ENCODE assay signal across 8 cellular contexts in the genomic region with DNA sequence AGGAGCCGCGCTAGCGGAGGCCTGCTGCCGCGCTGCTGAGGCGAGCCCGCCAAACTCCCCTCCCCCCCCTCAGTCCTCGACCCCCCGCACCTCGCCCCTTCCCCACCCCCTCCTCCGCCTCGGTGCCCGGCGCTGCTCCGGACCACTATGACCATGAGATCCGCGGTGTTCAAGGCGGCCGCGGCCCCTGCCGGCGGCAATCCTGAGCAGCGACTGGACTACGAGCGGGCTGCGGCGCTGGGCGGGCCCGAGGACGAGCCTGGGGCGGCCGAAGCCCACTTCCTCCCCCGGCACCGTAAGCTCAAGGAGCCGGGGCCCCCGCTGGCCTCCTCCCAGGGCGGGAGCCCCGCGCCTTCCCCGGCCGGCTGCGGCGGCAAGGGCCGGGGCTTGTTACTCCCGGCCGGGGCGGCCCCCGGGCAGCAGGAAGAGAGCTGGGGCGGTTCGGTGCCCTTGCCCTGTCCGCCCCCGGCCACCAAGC. TPM values are rescaled to one million over a fixed set of nuclear protein-coding genes. Genes with fewer than 3 reads are reported as not detected.
DNase-seq lines count a peak whose midpoint lies in the region; ATAC-seq and TF ChIP-seq lines count a peak whose summit lies in the region.

No MANE protein-coding gene starts in this region.

- H2AFZ ChIP-seq in GM23248, result no peak overlapping the region
- no peak overlapping the region for H2AFZ ChIP-seq in OCI-LY1 (ENCODE audit: low read length)

- no peak for TF ChIP-seq CTCF in OCI-LY1 (IDR thresholded peaks at IDR 0.05; ENCODE audit: low read length)
- no peak for TF ChIP-seq CTCF in liver (IDR thresholded peaks at IDR 0.05; ENCODE audit: low read depth, low read length, missing input control)
- no peak for TF ChIP-seq CTCF in thoracic aorta (IDR thresholded peaks at IDR 0.05)

- peak overlapping the region; percentile 98 for H3K4me3 ChIP-seq in GM23248
- peak overlapping the region; percentile 98 for H3K4me3 ChIP-seq in OCI-LY1 (ENCODE audit: low read depth, low read length, poor library complexity, severe bottlenecking)
- peak overlapping the region; percentile 86 to 97 (median 96) for H3K4me3 ChIP-seq in liver (ENCODE audit: low read depth in 1 of 3, low read length in 3 of 3)
- H3K4me3 ChIP-seq in thoracic aorta, result peak overlapping the region; percentile 100

- H3F3A ChIP-seq in GM23248 (ENCODE audit: insufficient read depth), result peaks cover 24% of the 10 kb centered on the region
- no peaks in the 10 kb centered on the region for H3F3A ChIP-seq in OCI-LY1 (ENCODE audit: insufficient read depth, low read length)

- H3K4me2 ChIP-seq in GM23248 (ENCODE audit: unreplicated experiment) (peak overlapping the region; percentile 95), OCI-LY1 (ENCODE audit: low read length) (peak overlapping the region; percentile 92)

- H3K27me3 ChIP-seq in GM23248 (replicated peaks; ENCODE audit: insufficient read depth) (no peaks in the 10 kb centered on the region), OCI-LY1 (ENCODE audit: insufficient read depth, low read length) (no peaks in the 10 kb centered on the region), liver (ENCODE audit: control insufficient read depth in 4 of 4, insufficient read depth in 4 of 4, low read length in 3 of 4) (no peaks in the 10 kb centered on the region), thoracic aorta (replicated peaks; ENCODE audit: insufficient read depth) (no peaks in the 10 kb centered on the region)

- H3K27ac Mint-ChIP-seq in central memory CD8-positive, alpha-beta T cell (ENCODE audit: low read depth), result no peak overlapping the region

- TF ChIP-seq RAD21 in liver (IDR thresholded peaks at IDR 0.05), result no peak

- no peaks in the 10 kb centered on the region for H4K20me1 ChIP-seq in GM23248 (ENCODE audit: insufficient read depth)
- no peaks in the 10 kb centered on the region for H4K20me1 ChIP-seq in OCI-LY1 (ENCODE audit: insufficient read depth, low read length)

- peak overlapping the region; percentile 96 for H3K9ac ChIP-seq in ES-I3 (ENCODE audit: low read depth, low read length)
- peak overlapping the region; percentile 97 for H3K9ac ChIP-seq in GM23248
- peak overlapping the region; percentile 97 for H3K9ac ChIP-seq in OCI-LY1 (ENCODE audit: low read length)
- peak overlapping the region; percentile 43 to 81 for H3K9ac ChIP-seq in liver (ENCODE audit: low read depth in 1 of 2, low read length in 2 of 2)

- in situ Hi-C loops in GM23248 (cut with MboI), result no loop called here

- H3K36me3 Mint-ChIP-seq in central memory CD8-positive, alpha-beta T cell (ENCODE audit: insufficient read depth), result peaks cover 36% of the 10 kb centered on the region

- H3K4me1 Mint-ChIP-seq in central memory CD8-positive, alpha-beta T cell, result peaks cover 47% of the 10 kb centered on the region

- peak overlapping the region; percentile 94 for H3K27ac ChIP-seq in GM23248
- peak overlapping the region; percentile 48 for H3K27ac ChIP-seq in OCI-LY1 (ENCODE audit: low read depth, low read length, poor library complexity, severe bottlenecking)
- peak overlapping the region; percentile 91 to 95 for H3K27ac ChIP-seq in liver (ENCODE audit: low read depth in 1 of 2, low read length in 2 of 2)
- peak overlapping the region; percentile 96 to 97 for H3K27ac ChIP-seq in thoracic aorta

- H3K4me1 ChIP-seq in ES-I3 (ENCODE audit: insufficient read depth, low read length), result peaks cover 7% of the 10 kb centered on the region; the same call in 1 of the 2 replicates
- H3K4me1 ChIP-seq in GM23248 (ENCODE audit: insufficient read depth), result peaks cover 15% of the 10 kb centered on the region; the same call in 1 of the 2 replicates
- H3K4me1 ChIP-seq in OCI-LY1 (ENCODE audit: insufficient read depth, low read length, severe bottlenecking), result peaks cover 30% of the 10 kb centered on the region
- peaks cover 3 to 27% (median 23%) of the 10 kb centered on the region in 4 donors for H3K4me1 ChIP-seq in liver (ENCODE audit: control insufficient read depth in 4 of 4, insufficient read depth in 4 of 4, low read length in 3 of 4)
- H3K4me1 ChIP-seq in thoracic aorta (ENCODE audit: control insufficient read depth in 1 of 2, low read depth in 2 of 2), result peaks cover 11 to 33% of the 10 kb centered on the region in 2 donors

- H3K9me3 ChIP-seq in ES-I3 (ENCODE audit: control insufficient read depth, insufficient read depth, low read length) (no peaks in the 10 kb centered on the region), GM23248 (ENCODE audit: low read depth) (no peaks in the 10 kb centered on the region), OCI-LY1 (ENCODE audit: low read length) (no peaks in the 10 kb centered on the region), liver (ENCODE audit: control insufficient read depth in 4 of 4, low read length in 3 of 4) (no peaks in the 10 kb centered on the region), thoracic aorta (no peaks in the 10 kb centered on the region)

- peak; percentile 83 for DNase-seq in GM23248
- no peak for DNase-seq in central memory CD8-positive, alpha-beta T cell (ENCODE audit: low spot score in 2 of 2)
- no peak for DNase-seq in thoracic aorta (ENCODE audit: low spot score)
- no peak for DNase-seq in NCI-H2196 treated with DMSO at 0.1 percent for 48 hours (lab: John Stamatoyannopoulos, UW; ENCODE audit: unreplicated experiment)
- no peak for DNase-seq in NCI-H2107 treated with DMSO at 0.1 percent for 48 hours (lab: John Stamatoyannopoulos, UW; ENCODE audit: unreplicated experiment)

- no peaks in the 10 kb centered on the region for H3K9me3 Mint-ChIP-seq in central memory CD8-positive, alpha-beta T cell

- H3K9me2 ChIP-seq in GM23248 (ENCODE audit: insufficient read depth) (no peaks in the 10 kb centered on the region), OCI-LY1 (ENCODE audit: low read depth, low read length) (no peaks in the 10 kb centered on the region)

- H3K27me3 Mint-ChIP-seq in central memory CD8-positive, alpha-beta T cell, result no peaks in the 10 kb centered on the region

- H3K36me3 ChIP-seq in ES-I3 (ENCODE audit: insufficient read depth, low read length), result peaks cover 8% of the 10 kb centered on the region
- peaks cover 18% of the 10 kb centered on the region; the same call in 1 of the 2 replicates for H3K36me3 ChIP-seq in GM23248 (ENCODE audit: low read depth)
- peaks cover 23% of the 10 kb centered on the region for H3K36me3 ChIP-seq in OCI-LY1 (ENCODE audit: insufficient read depth, low read length)
- peaks cover 2 to 11% (median 8%) of the 10 kb centered on the region in 4 donors for H3K36me3 ChIP-seq in liver (ENCODE audit: control insufficient read depth in 4 of 4, insufficient read depth in 3 of 4, low read depth in 1 of 4, low read length in 3 of 4)
- H3K36me3 ChIP-seq in thoracic aorta, result peaks cover 4% of the 10 kb centered on the region

- 1 to 3% methylated on average over 31 to 40 of the region's 52 CpGs for WGBS in GM23248 (ENCODE audit: low coverage in 1 of 2, low lambda C conversion rate in 2 of 2, missing lambda C conversion rate in 2 of 2), 2 experiments
- under 1% methylated on average over 52 of the region's 52 CpGs for WGBS in liver

- H3K79me2 ChIP-seq in GM23248 (ENCODE audit: insufficient read depth) (peaks cover 70% of the 10 kb centered on the region), OCI-LY1 (ENCODE audit: insufficient read depth, low read length) (peaks cover 33% of the 10 kb centered on the region)

- peak overlapping the region; percentile 96 for H3K4me3 Mint-ChIP-seq in central memory CD8-positive, alpha-beta T cell

- ATAC-seq in central memory CD8-positive, alpha-beta T cell (replicated peaks; ENCODE audit: extremely low read depth, poor library complexity, severe bottlenecking), result peak; percentile 6
- ATAC-seq in thoracic aorta (ENCODE audit: insufficient number of reproducible peaks, low FRiP score, low read depth), result peak; percentile 47

TF ChIP-seq in liver, 16 proteins besides CTCF, POLR2A, EP300 and RAD21:
- no peak for TF ChIP-seq HNF4A (conservative IDR thresholded peaks at IDR 0.05)

RNA-seq across cellular contexts. Expression of a gene that starts 0.7 kb away (rescaled TPM):
- 45.3 and 76.1 TPM in 2 replicates for total RNA-seq in GM23248 (2014; rRNA removed; shearing (Covaris generic))
- polyA plus RNA-seq in GM23248 (2016; fragmentation: Nextera tagmentation; extraction: Ambion mirVana), result 8.9 and 9.0 TPM in 2 replicates
- total RNA-seq in liver, result 10 to 100 TPM; 24.0 to 43.7 TPM
- polyA plus RNA-seq in liver, result 10 to 100 TPM in 1 of 2 donors, 1 to 10 TPM in 1; 7.9 to 23.1 TPM
- total RNA-seq in thoracic aorta, result 100 to 1,000 TPM in 1 of 2 donors, 10 to 100 TPM in 1; 69.3 to 107 TPM

RNA-seq across cellular contexts. Expression of a gene that starts 17.8 kb away (rescaled TPM):
- 28.7 and 49.3 TPM in 2 replicates for total RNA-seq in GM23248 (2014; rRNA removed; shearing (Covaris generic))
- polyA plus RNA-seq in GM23248 (2016; fragmentation: Nextera tagmentation; extraction: Ambion mirVana), result 37.1 and 39.1 TPM in 2 replicates
- 10 to 100 TPM; 17.1 to 17.9 TPM for total RNA-seq in liver
- 10 to 100 TPM; 11.4 to 12.9 TPM for polyA plus RNA-seq in liver
- 100 to 1,000 TPM in 1 of 2 donors, 10 to 100 TPM in 1; 81.8 to 108 TPM for total RNA-seq in thoracic aorta

RNA-seq across cellular contexts. Expression of a gene that starts 22.1 kb away (rescaled TPM):
- total RNA-seq in GM23248 (2014; rRNA removed; shearing (Covaris generic)), result 0.76 and 2.4 TPM in 2 replicates
- polyA plus RNA-seq in GM23248 (2016; fragmentation: Nextera tagmentation; extraction: Ambion mirVana) (4.6 and 5.4 TPM in 2 replicates), liver (10 to 100 TPM in 1 of 2 donors, 1 to 10 TPM in 1; 8.8 to 13.7 TPM)
- total RNA-seq in liver (1 to 10 TPM in 1 of 2 donors, under 1 TPM in 1; 0.84 to 2.3 TPM), thoracic aorta (10 to 100 TPM; 10.3 to 29.1 TPM)

RNA-seq across cellular contexts. Expression of a gene that starts 54.8 kb away (rescaled TPM):
- 0.51 and 0.76 TPM in 2 replicates for total RNA-seq in GM23248 (2014; rRNA removed; shearing (Covaris generic))
- polyA plus RNA-seq in GM23248 (2016; fragmentation: Nextera tagmentation; extraction: Ambion mirVana) (0.77 and 0.96 TPM in 2 replicates), liver (under 1 TPM; 0.82 to 0.98 TPM)
- total RNA-seq in liver (1 to 10 TPM; 1.9 to 3.2 TPM), thoracic aorta (10 to 100 TPM in 1 of 2 donors, 1 to 10 TPM in 1; 7.3 to 21.7 TPM)

RNA-seq across cellular contexts. Expression of a gene that starts 59.7 kb away (rescaled TPM):
- total RNA-seq in GM23248 (2014; rRNA removed; shearing (Covaris generic)), result 33.3 and 36.2 TPM in 2 replicates
- polyA plus RNA-seq in GM23248 (2016; fragmentation: Nextera tagmentation; extraction: Ambion mirVana) (15.8 and 16.4 TPM in 2 replicates), liver (1 to 10 TPM; 3.2 to 6.3 TPM)
- total RNA-seq in liver (10 to 100 TPM in 1 of 2 donors, 1 to 10 TPM in 1; 8.5 to 10.3 TPM), thoracic aorta (10 to 100 TPM; 64.8 to 75.0 TPM)
